In genomic region chr19:1466461-1467227, GRCh38 we compare ENCODE assay signal across 1 cellular context.
TF ChIP-seq lines count a peak whose summit lies in the region.

No MANE protein-coding gene starts in this region.

TF ChIP-seq in GM12878, 131 proteins besides CTCF, POLR2A, EP300 and RAD21:
- TF ChIP-seq HDAC6 (IDR thresholded peaks at IDR 0.05; ENCODE audit: unreplicated experiment) (peak; percentile 41), FOXM1 (IDR thresholded peaks at IDR 0.05; ENCODE audit: low read depth, low read length) (no peak)
